ENCODE assay signal across 12 cellular contexts in the genomic region with DNA sequence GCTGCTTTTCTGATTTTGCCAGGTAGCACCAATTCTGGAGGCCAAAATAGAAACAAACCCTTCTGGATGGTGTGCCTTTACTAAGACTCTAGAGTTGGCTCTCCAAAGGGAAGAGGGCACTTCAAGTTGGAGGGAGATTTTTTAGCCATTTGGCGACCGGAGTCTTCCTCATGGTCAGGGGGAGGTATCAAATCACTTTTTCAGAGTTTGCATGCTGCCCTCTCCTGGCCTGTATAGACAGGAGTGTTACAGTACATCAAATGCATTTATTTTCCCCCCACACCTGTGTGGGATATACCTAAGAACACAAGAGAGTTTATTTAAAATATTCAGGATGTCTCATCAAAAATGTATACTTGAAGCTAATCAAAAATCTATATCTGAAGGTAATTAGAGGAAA. TPM values are rescaled to one million over a fixed set of nuclear protein-coding genes. Genes with fewer than 3 reads are reported as not detected.
A peak's percentile ranks its signal among the peaks of the same experiment; 100 is the strongest.
DNase-seq lines count a peak whose midpoint lies in the region; ATAC-seq and TF ChIP-seq lines count a peak whose summit lies in the region.
"Had no signal": no experiment of that assay in that cellular context is flagged by ENCODE, and none has a peak within 500 bp of the region (broad histone marks: within the 10 kb centered on the region; RNA-seq: fewer than 3 reads in every experiment).

No MANE protein-coding gene starts in this region.

- 34% methylated on average over 2 of the region's 2 CpGs for WGBS in SK-N-SH (ENCODE audit: low lambda C conversion rate)

- no peak overlapping the region for H3K4me3 Mint-ChIP-seq in type B pancreatic cell
- H3K4me3 Mint-ChIP-seq: CD4-positive, CD25-positive, alpha-beta regulatory T cell; stimulated activated naive CD8-positive, alpha-beta T cell treated with anti-CD3 and anti-CD28 coated beads, Interleukin-15, amount 100 ng/mL, for 72 hours had no signal

- POLR2A ChIA-PET in SK-N-SH (lab: Yijun Ruan, JAX), result no interaction called here

- TF ChIP-seq POLR2A in erythroblast (IDR thresholded peaks at IDR 0.05; ENCODE audit: low read length), result no peak

- no peak overlapping the region for H3K27ac Mint-ChIP-seq in type B pancreatic cell
- H3K27ac Mint-ChIP-seq: CD4-positive, CD25-positive, alpha-beta regulatory T cell; stimulated activated naive CD8-positive, alpha-beta T cell treated with anti-CD3 and anti-CD28 coated beads, Interleukin-15, amount 100 ng/mL, for 72 hours had no signal

- H3K4me3 ChIP-seq in SK-N-SH (ENCODE audit: low read depth in 2 of 2, low read length in 1 of 2) (no peak overlapping the region), OCI-LY1 (ENCODE audit: low read depth, low read length, poor library complexity, severe bottlenecking) (no peak overlapping the region)

- no peaks in the 10 kb centered on the region for H3K36me3 Mint-ChIP-seq in type B pancreatic cell
- H3K36me3 Mint-ChIP-seq: CD4-positive, CD25-positive, alpha-beta regulatory T cell had no signal

- peaks cover 55% of the 10 kb centered on the region for H3K27me3 Mint-ChIP-seq in type B pancreatic cell

- H2AFZ ChIP-seq in SK-N-SH (ENCODE audit: low read depth) (no peak overlapping the region), OCI-LY1 (ENCODE audit: low read length) (no peak overlapping the region)

- H3K36me3 ChIP-seq in SK-N-SH (replicated peaks in 1 of 2; ENCODE audit: control insufficient read depth in 1 of 2, insufficient read depth in 2 of 2, low read length in 1 of 2) (no peaks in the 10 kb centered on the region), OCI-LY1 (ENCODE audit: insufficient read depth, low read length) (no peaks in the 10 kb centered on the region)

- peaks cover 0 to 7% of the 10 kb centered on the region in 2 experiments; a peak in 2 of 4 replicates for H3K4me1 ChIP-seq in SK-N-SH (ENCODE audit: control insufficient read depth in 1 of 2, insufficient read depth in 2 of 2, low read depth in 1 of 2, low read length in 1 of 2)
- no peaks in the 10 kb centered on the region for H3K4me1 ChIP-seq in OCI-LY1 (ENCODE audit: insufficient read depth, low read length, severe bottlenecking)

- DNase-seq in SK-N-SH, result peak; percentile 35
- peak; percentile 38 for DNase-seq in fibroblast of peridontal ligament (ENCODE audit: extremely low read depth)
- no peak for DNase-seq in type B pancreatic cell (ENCODE audit: extremely low spot score, unreplicated experiment)
- no peak for DNase-seq in DMS114 treated with DMSO at 0.1 percent for 48 hours (lab: John Stamatoyannopoulos, UW; ENCODE audit: unreplicated experiment)
- DNase-seq in GOT3 (lab: John Stamatoyannopoulos, UW), result no peak
- DNase-seq in erythroblast (lab: John Stamatoyannopoulos, UW), result no peak
- DNase-seq: activated CD8-positive, alpha-beta memory T cell treated with anti-CD3 and anti-CD28 coated beads for 24 hours; CD4-positive, CD25-positive, alpha-beta regulatory T cell; kidney had no signal

- no peak for TF ChIP-seq EP300 in SK-N-SH (IDR thresholded peaks at IDR 0.05; ENCODE audit: borderline replicate concordance in 1 of 2, low read depth in 1 of 2, low read length in 1 of 2)

- no peaks in the 10 kb centered on the region for H3K9me3 Mint-ChIP-seq in type B pancreatic cell
- H3K9me3 Mint-ChIP-seq: stimulated activated naive CD8-positive, alpha-beta T cell treated with anti-CD3 and anti-CD28 coated beads, Interleukin-15, amount 100 ng/mL, for 72 hours had no signal

- H3K27me3 ChIP-seq in SK-N-SH (ENCODE audit: insufficient read depth), result no peaks in the 10 kb centered on the region
- H3K27me3 ChIP-seq in OCI-LY1 (ENCODE audit: insufficient read depth, low read length), result no peaks in the 10 kb centered on the region

- peaks cover 14% of the 10 kb centered on the region for H3K4me1 Mint-ChIP-seq in type B pancreatic cell (ENCODE audit: unreplicated experiment)

- no peaks in the 10 kb centered on the region for H3K9me2 ChIP-seq in SK-N-SH
- H3K9me2 ChIP-seq in OCI-LY1 (ENCODE audit: low read depth, low read length), result no peaks in the 10 kb centered on the region

- peak; percentile 63 for TF ChIP-seq RAD21 in SK-N-SH (IDR thresholded peaks at IDR 0.05; ENCODE audit: low read length)

- no peak for ATAC-seq in SK-N-SH treated with all-trans-retinoic acid at 6 μM for 48 hours
- ATAC-seq: stimulated activated naive CD8-positive, alpha-beta T cell treated with anti-CD3 and anti-CD28 coated beads, Interleukin-15, amount 100 ng/mL, for 72 hours had no signal

- H3K9ac ChIP-seq in SK-N-SH (no peak overlapping the region), OCI-LY1 (ENCODE audit: low read length) (no peak overlapping the region)

- H3K27ac ChIP-seq in SK-N-SH (ENCODE audit: low read depth in 2 of 2, low read length in 1 of 2) (no peak overlapping the region), OCI-LY1 (ENCODE audit: low read depth, low read length, poor library complexity, severe bottlenecking) (no peak overlapping the region)

- H4K20me1 ChIP-seq in SK-N-SH (ENCODE audit: insufficient read depth) (no peaks in the 10 kb centered on the region), OCI-LY1 (ENCODE audit: insufficient read depth, low read length) (no peaks in the 10 kb centered on the region)

- H3F3A ChIP-seq in SK-N-SH (replicated peaks; ENCODE audit: insufficient read depth) (peaks cover 4% of the 10 kb centered on the region), OCI-LY1 (ENCODE audit: insufficient read depth, low read length) (no peaks in the 10 kb centered on the region)

- 0 out of 2 replicates have a peak overlapping the region, but pooled peaks have one; percentile 13 for H3K4me2 ChIP-seq in SK-N-SH
- H3K4me2 ChIP-seq in OCI-LY1 (ENCODE audit: low read length), result no peak overlapping the region

- H3K9me3 ChIP-seq in SK-N-SH (no peaks in the 10 kb centered on the region), OCI-LY1 (ENCODE audit: low read length) (no peaks in the 10 kb centered on the region)

- H3K79me2 ChIP-seq in SK-N-SH (ENCODE audit: insufficient read depth), result no peaks in the 10 kb centered on the region
- H3K79me2 ChIP-seq in OCI-LY1 (ENCODE audit: insufficient read depth, low read length), result no peaks in the 10 kb centered on the region

- CTCF ChIA-PET in SK-N-SH (lab: Yijun Ruan, JAX), result interaction anchor here (0.6 to 4.0 kb wide), 26 partner anchors 9 to 517 kb away, joined by 3 to 25 read pairs (median 3); a partner anchor contains a TSS

- TF ChIP-seq CTCF in SK-N-SH (IDR thresholded peaks at IDR 0.05) (peak; percentile 62), OCI-LY1 (IDR thresholded peaks at IDR 0.05; ENCODE audit: low read length) (peak; percentile 45), type B pancreatic cell (conservative IDR thresholded peaks at IDR 0.05) (peak; percentile 52)

TF ChIP-seq in SK-N-SH, 30 proteins besides CTCF, POLR2A, EP300 and RAD21:
- no peak for TF ChIP-seq FOXJ3 (CRISPR knock-in tag; IDR thresholded peaks at IDR 0.05)
- TF ChIP-seq POLR2AphosphoS5 (IDR thresholded peaks at IDR 0.05; ENCODE audit: low read depth, low read length), result no peak
- no peak for TF ChIP-seq TEAD4 (IDR thresholded peaks at IDR 0.05; ENCODE audit: borderline replicate concordance, insufficient read depth)
- TF ChIP-seq SMC3 (IDR thresholded peaks at IDR 0.05; ENCODE audit: low read depth, low read length), result peak; percentile 58

TF ChIP-seq in SK-N-SH treated with all-trans-retinoic acid at 6 μM for 48 hours, 23 proteins besides CTCF, POLR2A, EP300 and RAD21 (continues in another document):
- TF ChIP-seq RARB (CRISPR knock-in tag; IDR thresholded peaks at IDR 0.05) (no peak), ZNF565 (CRISPR knock-in tag; conservative IDR thresholded peaks at IDR 0.05; ENCODE audit: low read depth) (no peak), ESRRG (CRISPR knock-in tag; IDR thresholded peaks at IDR 0.05) (no peak), ZNF70 (CRISPR knock-in tag; IDR thresholded peaks at IDR 0.05) (no peak), CSDC2 (CRISPR knock-in tag; IDR thresholded peaks at IDR 0.05) (no peak), ZC3H10 (CRISPR knock-in tag; IDR thresholded peaks at IDR 0.05) (no peak), ARNTL (CRISPR knock-in tag; IDR thresholded peaks at IDR 0.05; ENCODE audit: borderline replicate concordance, low read depth) (no peak), ZNF8 (CRISPR knock-in tag; IDR thresholded peaks at IDR 0.05) (no peak), TCF4 (CRISPR knock-in tag; IDR thresholded peaks at IDR 0.05; ENCODE audit: borderline replicate concordance) (no peak), ZFP30 (CRISPR knock-in tag; IDR thresholded peaks at IDR 0.05) (no peak), OSR1 (CRISPR knock-in tag; IDR thresholded peaks at IDR 0.05) (no peak)
- TF ChIP-seq, protein P1, sequence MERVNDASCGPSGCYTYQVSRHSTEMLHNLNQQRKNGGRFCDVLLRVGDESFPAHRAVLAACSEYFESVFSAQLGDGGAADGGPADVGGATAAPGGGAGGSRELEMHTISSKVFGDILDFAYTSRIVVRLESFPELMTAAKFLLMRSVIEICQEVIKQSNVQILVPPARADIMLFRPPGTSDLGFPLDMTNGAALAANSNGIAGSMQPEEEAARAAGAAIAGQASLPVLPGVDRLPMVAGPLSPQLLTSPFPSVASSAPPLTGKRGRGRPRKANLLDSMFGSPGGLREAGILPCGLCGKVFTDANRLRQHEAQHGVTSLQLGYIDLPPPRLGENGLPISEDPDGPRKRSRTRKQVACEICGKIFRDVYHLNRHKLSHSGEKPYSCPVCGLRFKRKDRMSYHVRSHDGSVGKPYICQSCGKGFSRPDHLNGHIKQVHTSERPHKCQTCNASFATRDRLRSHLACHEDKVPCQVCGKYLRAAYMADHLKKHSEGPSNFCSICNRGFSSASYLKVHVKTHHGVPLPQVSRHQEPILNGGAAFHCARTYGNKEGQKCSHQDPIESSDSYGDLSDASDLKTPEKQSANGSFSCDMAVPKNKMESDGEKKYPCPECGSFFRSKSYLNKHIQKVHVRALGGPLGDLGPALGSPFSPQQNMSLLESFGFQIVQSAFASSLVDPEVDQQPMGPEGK (CRISPR knock-in tag; IDR thresholded peaks at IDR 0.05; ENCODE audit: borderline replicate concordance), result no peak
- TF ChIP-seq, protein P2, sequence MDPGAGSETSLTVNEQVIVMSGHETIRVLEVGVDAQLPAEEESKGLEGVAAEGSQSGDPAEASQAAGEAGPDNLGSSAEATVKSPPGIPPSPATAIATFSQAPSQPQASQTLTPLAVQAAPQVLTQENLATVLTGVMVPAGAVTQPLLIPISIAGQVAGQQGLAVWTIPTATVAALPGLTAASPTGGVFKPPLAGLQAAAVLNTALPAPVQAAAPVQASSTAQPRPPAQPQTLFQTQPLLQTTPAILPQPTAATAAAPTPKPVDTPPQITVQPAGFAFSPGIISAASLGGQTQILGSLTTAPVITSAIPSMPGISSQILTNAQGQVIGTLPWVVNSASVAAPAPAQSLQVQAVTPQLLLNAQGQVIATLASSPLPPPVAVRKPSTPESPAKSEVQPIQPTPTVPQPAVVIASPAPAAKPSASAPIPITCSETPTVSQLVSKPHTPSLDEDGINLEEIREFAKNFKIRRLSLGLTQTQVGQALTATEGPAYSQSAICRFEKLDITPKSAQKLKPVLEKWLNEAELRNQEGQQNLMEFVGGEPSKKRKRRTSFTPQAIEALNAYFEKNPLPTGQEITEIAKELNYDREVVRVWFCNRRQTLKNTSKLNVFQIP (CRISPR knock-in tag; IDR thresholded peaks at IDR 0.05; ENCODE audit: borderline replicate concordance, low read depth), result no peak

RNA-seq across cellular contexts. Expression of a gene that starts 3.2 kb away (rescaled TPM):
- polyA plus RNA-seq in SK-N-SH (2012; rRNA removed), result 0.94 and 1.5 TPM in 2 replicates
- 1.2 and 1.3 TPM in 2 replicates for polyA plus RNA-seq in SK-N-SH (2012; cell fraction: cytosol; rRNA removed)
- 0.87 and 0.88 TPM in 2 replicates for polyA plus RNA-seq in SK-N-SH (2012; cell fraction: nucleus; rRNA removed)
- 1.0 and 4.2 TPM in 2 replicates for total RNA-seq in type B pancreatic cell (ENCODE audit: low replicate concordance)
- total RNA-seq: CD4-positive, CD25-positive, alpha-beta regulatory T cell had no signal
- polyA plus RNA-seq: CD4-positive, CD25-positive, alpha-beta regulatory T cell had no signal

Comparison
In these comparisons a context has a peak if more than half of its experiments do, and no peak if none do; other contexts are left out.
1. DNase-seq: peak in SK-N-SH (single experiment) and fibroblast of peridontal ligament (single experiment); none in type B pancreatic cell (single experiment), DMS114 treated with DMSO at 0.1 percent for 48 hours (single experiment), GOT3 (single experiment) and erythroblast (0 of 2).
2. Peak in every context shown above with its lines, with median percentiles within 50 percentile points of each other: CTCF ChIP-seq.